Comparison of ENCODE assay signal across 16 cellular contexts in the genomic region with DNA sequence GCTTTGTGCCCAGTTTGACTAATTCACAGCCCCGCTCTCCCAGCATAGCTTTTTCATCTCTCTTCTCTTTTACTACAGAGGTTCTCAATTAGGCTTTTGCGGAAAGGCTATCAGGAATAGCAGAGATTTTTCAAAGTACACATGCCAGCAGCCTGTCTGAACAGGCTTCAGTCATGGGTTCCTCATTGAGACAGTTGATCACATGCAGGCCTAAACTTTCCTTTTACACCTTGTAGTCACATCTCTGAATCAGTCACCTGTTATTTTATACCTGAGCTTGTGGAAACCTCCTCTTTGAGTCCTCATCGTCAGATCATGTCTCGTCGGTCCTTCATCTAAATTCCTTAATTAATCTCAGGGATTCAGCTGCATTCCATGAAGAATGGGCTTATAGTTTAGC.
"Had no signal": no experiment of that assay in that cellular context is flagged by ENCODE, and none has a peak within 500 bp of the region (broad histone marks: within the 10 kb centered on the region; RNA-seq: fewer than 3 reads in every experiment).

No MANE protein-coding gene starts in this region.

- H3K9me3 ChIP-seq: breast epithelium, prostate gland, suprapubic skin had no signal

- DNase-seq: activated CD4-positive, alpha-beta T cell treated with anti-CD3 and anti-CD28 coated beads, Interleukin-2, amount 50 U/mL, for 4 hours; activated naive CD8-positive, alpha-beta T cell treated with anti-CD3 and anti-CD28 coated beads for 36 hours; activated T-cell treated with anti-CD3 and anti-CD28 coated beads, Interleukin-2, amount 50 U/mL, for 1 hour; anterior cingulate cortex; dorsolateral prefrontal cortex; nucleus accumbens; right lobe of liver; stimulated activated CD4-positive, alpha-beta T cell treated with anti-CD3 and anti-CD28 coated beads, Interleukin-12 subunit alpha, Interleukin-12 subunit beta, amount 100 ng/mL, for 4 hours; stimulated activated naive CD4-positive, alpha-beta T cell treated with Interleukin-2 at 50 U/mL for 16 hours had no signal

- H3K36me3 ChIP-seq: breast epithelium, left ventricle myocardium inferior, prostate gland, right lobe of liver, suprapubic skin had no signal

- H3K27ac ChIP-seq: breast epithelium, dorsolateral prefrontal cortex, heart left ventricle, left ventricle myocardium inferior, prostate gland, right lobe of liver, SK-N-MC, suprapubic skin had no signal

- H3K4me1 ChIP-seq: breast epithelium, prostate gland, right lobe of liver, suprapubic skin had no signal

- H3K27me3 ChIP-seq: breast epithelium, heart left ventricle, right lobe of liver, suprapubic skin had no signal

- H3K4me3 ChIP-seq: breast epithelium, dorsolateral prefrontal cortex, heart left ventricle, left ventricle myocardium inferior, prostate gland, right lobe of liver, SK-N-MC, suprapubic skin had no signal

- ATAC-seq: activated CD4-positive, CD25-positive, alpha-beta regulatory T cell treated with anti-CD3 and anti-CD28 coated beads, Interleukin-2, amount 50 U/mL, for 24 hours had no signal
